In the genomic region with DNA sequence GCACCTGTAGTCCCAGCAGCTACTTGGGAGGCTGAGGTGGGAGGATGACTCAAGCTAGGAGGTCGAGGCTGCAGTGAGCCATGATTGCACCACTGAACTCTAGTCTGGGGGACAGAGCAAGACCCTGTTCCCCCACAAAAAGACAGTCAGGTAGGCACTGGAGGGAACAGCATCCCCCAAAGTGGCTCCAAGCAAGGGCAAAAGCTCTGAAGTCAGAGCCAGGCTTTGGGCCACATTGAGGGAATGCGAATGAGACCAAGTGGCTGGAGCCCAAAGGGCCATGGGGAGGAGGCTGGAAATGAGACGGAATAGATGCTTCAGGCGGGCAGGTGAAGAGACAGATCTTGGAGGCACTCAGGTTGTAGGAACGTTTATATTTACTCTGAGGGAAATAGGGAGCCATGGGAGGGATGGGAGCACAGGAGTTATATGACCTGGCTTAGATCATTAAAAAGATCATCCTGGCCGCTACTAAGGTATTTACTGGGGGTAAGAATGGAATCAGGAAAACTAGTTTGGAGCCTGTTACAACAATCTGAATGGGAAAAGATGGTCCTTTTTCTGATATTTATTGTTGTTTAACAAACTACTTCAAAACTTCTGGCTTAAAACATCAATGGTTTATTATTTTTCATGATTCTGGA, we compare ENCODE assay signal across 16 cellular contexts.
"Had no signal": no experiment of that assay in that cellular context is flagged by ENCODE, and none has a peak within 500 bp of the region (broad histone marks: within the 10 kb centered on the region; RNA-seq: fewer than 3 reads in every experiment).

No MANE protein-coding gene starts in this region.

- H2AFZ ChIP-seq: hepatocyte had no signal

- H3K36me3 ChIP-seq: neutrophil, right lobe of liver, stomach had no signal

- H3K27me3 Mint-ChIP-seq: naive thymus-derived CD8-positive, alpha-beta T cell had no signal

- H3K4me3 Mint-ChIP-seq: naive thymus-derived CD8-positive, alpha-beta T cell had no signal

- ATAC-seq: left colon; naive thymus-derived CD8-positive, alpha-beta T cell; psoas muscle; right lobe of liver had no signal

- H3K79me2 ChIP-seq: hepatocyte had no signal

- H3K9me3 ChIP-seq: neutrophil, psoas muscle, right lobe of liver, stomach had no signal

- H3K4me2 ChIP-seq: hepatocyte had no signal

- H3K27ac ChIP-seq: dorsolateral prefrontal cortex, hepatocyte, neutrophil, psoas muscle, right lobe of liver, stomach had no signal

- DNase-seq: cortex of kidney; dorsolateral prefrontal cortex; effector CD8-positive, alpha-beta T cell; foreskin melanocyte; head of caudate nucleus; left colon; naive thymus-derived CD8-positive, alpha-beta T cell; psoas muscle; retina; stimulated activated CD4-positive, alpha-beta T cell treated with anti-CD3 and anti-CD28 coated beads, Interleukin-4, amount 100 ng/mL, for 4 hours; stimulated activated naive CD4-positive, alpha-beta T cell; stomach; trophoblast cell had no signal

- H3K4me3 ChIP-seq: dorsolateral prefrontal cortex, hepatocyte, psoas muscle, right lobe of liver, stomach had no signal

- H3K27me3 ChIP-seq: dorsolateral prefrontal cortex, hepatocyte, neutrophil, right lobe of liver, stomach had no signal
